Comparison of ENCODE assay signal across 12 cellular contexts in genomic region chr10:93718937-93719725, GRCh38. TPM values are rescaled to one million over a fixed set of nuclear protein-coding genes. Genes with fewer than 3 reads are reported as not detected.
DNase-seq lines count a peak whose midpoint lies in the region; ATAC-seq, FAIRE-seq and TF ChIP-seq lines count a peak whose summit lies in the region.
"Had no signal": no experiment of that assay in that cellular context is flagged by ENCODE, and none has a peak within 500 bp of the region (broad histone marks: within the 10 kb centered on the region; RNA-seq: fewer than 3 reads in every experiment).

No MANE protein-coding gene starts in this region.

- no TSS peak for BruUV-seq in GM12878 (replicated peaks; lab: Mats Ljungman, UMichigan)

- POLR2A ChIA-PET in GM10248 (lab: Yijun Ruan, JAX) (no interaction called here), GM12878 (lab: Charles Lee) (interaction anchor here (0.6 to 1.2 kb wide), 3 partner anchors 12 to 818 kb away, joined by 3 to 6 read pairs (median 3); no protein-coding TSS in a partner anchor)

- H2AFZ ChIP-seq in GM12878 (ENCODE audit: control insufficient read depth, low read depth, low read length), result no peak overlapping the region

- peak; percentile 96 for FAIRE-seq in GM12878 (lab: Jason Lieb, UNC)
- no peak for FAIRE-seq in kidney (lab: Jason Lieb, UNC)

- no peak overlapping the region for H3K4me3 ChIP-seq in GM12878
- H3K4me3 ChIP-seq in esophagus squamous epithelium, result no peak overlapping the region
- no peak overlapping the region for H3K4me3 ChIP-seq in kidney (ENCODE audit: low read length in 2 of 2)
- H3K4me3 ChIP-seq: colonic mucosa, SK-N-MC had no signal

- no peak for TF ChIP-seq RAD21 in GM12878 (IDR thresholded peaks at IDR 0.05; ENCODE audit: insufficient read depth, low read depth, low read length)

- in situ Hi-C loops in GM12878 (cut with MboI), result no loop called here

- ATAC-seq in GM21381 (IDR thresholded peaks at IDR 0.05; ENCODE audit: unreplicated experiment) (peak; percentile 56), HG03378 (IDR thresholded peaks at IDR 0.05; ENCODE audit: unreplicated experiment) (peak; percentile 43), GM12878 (peak; percentile 67)

- no peak overlapping the region for H3K27ac ChIP-seq in GM12878 (ENCODE audit: control insufficient read depth, insufficient read depth)
- H3K27ac ChIP-seq in esophagus squamous epithelium, result no peak overlapping the region
- H3K27ac ChIP-seq in kidney (ENCODE audit: low read depth in 2 of 2, low read length in 2 of 2), result no peak overlapping the region
- H3K27ac ChIP-seq: colonic mucosa, SK-N-MC had no signal

- H3K27me3 ChIP-seq in GM12878 (replicated peaks in 1 of 2; ENCODE audit: control insufficient read depth in 2 of 2, insufficient read depth in 2 of 2, low read length in 1 of 2), result no peaks in the 10 kb centered on the region
- peaks cover 0 to 16% (median 0%) of the 10 kb centered on the region in 4 donors for H3K27me3 ChIP-seq in esophagus squamous epithelium
- H3K27me3 ChIP-seq: colonic mucosa had no signal

- intact Hi-C loops in GM12878 (cut with micrococcal nuclease; ENCODE audit: unreplicated experiment), result no loop called here
- intact Hi-C loops in esophagus squamous epithelium (cut with DNase I), result no loop called here
- intact Hi-C loops in kidney (cut with DNase I), result no loop called here

- CTCF ChIA-PET in GM10248 (lab: Yijun Ruan, JAX) (interaction anchor here (1.2 to 1.6 kb wide), 5 partner anchors 11 to 198 kb away, joined by 3 to 8 read pairs (median 5); partner anchors contain the start of gene FRA10AC1), GM12878 (lab: Yijun Ruan, JAX) (interaction anchor here (0.8 to 1.8 kb wide), 4 partner anchors 14 to 202 kb away, joined by 3 to 16 read pairs (median 4); partner anchors contain the start of gene FRA10AC1)

- TF ChIP-seq POLR2A in GM12878 (IDR thresholded peaks at IDR 0.05; ENCODE audit: low read depth, low read length) (no peak), esophagus squamous epithelium (IDR thresholded peaks at IDR 0.05) (no peak)

- H3K4me2 ChIP-seq in GM12878 (ENCODE audit: control insufficient read depth, insufficient read depth), result peak overlapping the region; percentile 7

- SMC1A ChIA-PET in GM12878 (lab: Charles Lee; ENCODE audit: uncharacterized antibody, unreplicated experiment), result interaction anchor here (0.8 to 5.1 kb wide), 7 partner anchors 12 to 97 kb away, joined by 3 to 24 read pairs (median 4); partner anchors contain the start of gene FRA10AC1

- H4K20me1 ChIP-seq in GM12878 (ENCODE audit: control insufficient read depth, insufficient read depth), result no peaks in the 10 kb centered on the region

- H3K4me1 ChIP-seq in GM12878 (ENCODE audit: control insufficient read depth, insufficient read depth, low read length) (peaks cover 30% of the 10 kb centered on the region), esophagus squamous epithelium (no peaks in the 10 kb centered on the region), kidney (ENCODE audit: control insufficient read depth in 1 of 2, insufficient read depth in 1 of 2, low read depth in 1 of 2, low read length in 2 of 2) (no peaks in the 10 kb centered on the region)
- H3K4me1 ChIP-seq: colonic mucosa had no signal

- H3K9me3 ChIP-seq in GM12878 (replicated peaks; ENCODE audit: control insufficient read depth, insufficient read depth, low read length) (no peaks in the 10 kb centered on the region), esophagus squamous epithelium (no peaks in the 10 kb centered on the region), kidney (ENCODE audit: control insufficient read depth in 1 of 2, low read length in 2 of 2) (no peaks in the 10 kb centered on the region)
- H3K9me3 ChIP-seq: colonic mucosa had no signal

- TF ChIP-seq EP300 in GM12878 (IDR thresholded peaks at IDR 0.05; ENCODE audit: borderline replicate concordance in 1 of 2, control insufficient read depth in 1 of 2, low read depth in 2 of 2, low read length in 2 of 2), result no peak

- DNase-seq in GM10248 (ENCODE audit: extremely low spot score), result peak; percentile 40
- DNase-seq in GM12878 (ENCODE audit: low read depth, low spot score), result no peak
- no peak for DNase-seq in NK-92 (lab: John Stamatoyannopoulos, UW; ENCODE audit: unreplicated experiment)
- no peak for DNase-seq in esophagus squamous epithelium (lab: John Stamatoyannopoulos, UW)
- DNase-seq in activated CD4-positive, CD25-positive, alpha-beta regulatory T cell treated with anti-CD3 and anti-CD28 coated beads, Interleukin-2, amount 50 U/mL, for 72 hours, result no peak
- no peak for DNase-seq in kidney
- DNase-seq: activated T-cell treated with anti-CD3 and anti-CD28 coated beads, Interleukin-2, amount 50 U/mL, for 24 hours; colonic mucosa; GOT3 had no signal

- no peak for TF ChIP-seq CTCF in GM10248 (IDR thresholded peaks at IDR 0.05; ENCODE audit: control extremely low read depth, extremely low read depth, low read depth, missing control alignments)
- no peak for TF ChIP-seq CTCF in GM12878 (IDR thresholded peaks at IDR 0.05 in 2 of 3, conservative IDR thresholded peaks at IDR 0.05 in 1 of 3; ENCODE audit: control insufficient read depth in 2 of 3, extremely low read depth in 1 of 3, insufficient read depth in 1 of 3, low read depth in 3 of 3, low read length in 3 of 3)
- TF ChIP-seq CTCF in esophagus squamous epithelium (IDR thresholded peaks at IDR 0.05), result no peak
- no peak for TF ChIP-seq CTCF in kidney (IDR thresholded peaks at IDR 0.05; ENCODE audit: borderline replicate concordance, extremely low read depth, insufficient read depth)

- 19% methylated on average over 8 of the region's 8 CpGs for WGBS in GM12878 (ENCODE audit: insufficient coverage, insufficient replicate concordance, low lambda C conversion rate, missing lambda C conversion rate)
- WGBS in esophagus squamous epithelium, 2 donors, result 54 to 56% methylated on average over 7 to 8 of the region's 8 CpGs

- H3K79me2 ChIP-seq in GM12878 (ENCODE audit: control insufficient read depth, insufficient read depth, low read length), result no peaks in the 10 kb centered on the region

- H3K36me3 ChIP-seq in GM12878 (ENCODE audit: control insufficient read depth in 2 of 2, insufficient read depth in 2 of 2, low read length in 1 of 2) (no peaks in the 10 kb centered on the region), esophagus squamous epithelium (no peaks in the 10 kb centered on the region), kidney (ENCODE audit: control insufficient read depth in 1 of 2, insufficient read depth in 2 of 2, low read length in 2 of 2) (no peaks in the 10 kb centered on the region)
- H3K36me3 ChIP-seq: colonic mucosa had no signal

- RAD21 ChIA-PET in GM12878 (lab: Charles Lee; ENCODE audit: unreplicated experiment), result interaction anchor here (1.3 to 2.6 kb wide), 2 partner anchors 17 to 24 kb away, joined by 6 to 15 read pairs; partner anchors contain the start of gene FRA10AC1

- no peak overlapping the region for H3K9ac ChIP-seq in GM12878 (ENCODE audit: control insufficient read depth, insufficient read depth, low read length)
- H3K9ac ChIP-seq in kidney (ENCODE audit: low read length in 2 of 2), result no peak overlapping the region

RNA-seq across cellular contexts. Expression of gene FRA10AC1, which starts 16.7 kb away (rescaled TPM):
- total RNA-seq in GM12878 (2013; cell fraction: nucleolus; rRNA removed), result 120 and 179 TPM in 2 replicates
- total RNA-seq in GM12878 (2014; rRNA removed) (8.5 and 8.9 TPM in 2 replicates), GM12878 (2014; rRNA removed; fragmentation: Illumina TruSeq; extraction: Trizol) (9.8 and 11.0 TPM in 2 replicates), GM12878 (2021) (7.3 and 9.7 TPM in 2 replicates), esophagus squamous epithelium (10 to 100 TPM in 1 of 4 donors, 1 to 10 TPM in 3; 5.0 to 12.0 (median 5.9) TPM), kidney (15.6 TPM)
- polyA plus RNA-seq in GM12878 (2011; ENCODE audit: low read depth), result 3.8 TPM
- polyA plus RNA-seq in GM12878 (2011; rRNA removed) (18.1 and 33.3 TPM in 2 replicates), GM12878 (2014; fragmentation: Illumina TruSeq; extraction: Trizol) (13.3 and 20.6 TPM in 2 replicates), GM12878 (2014; fragmentation: Nextera tagmentation; extraction: Ambion mirVana) (10 to 100 TPM in 1 of 2 experiments, 1 to 10 TPM in 1; 5.3 to 10.8 TPM), GM12878 (2014; rRNA removed) (6.6 and 10.0 TPM in 2 replicates), GM12878 (2016; fragmentation: Nextera tagmentation; extraction: Ambion mirVana) (10 to 100 TPM in 1 of 2 experiments, 1 to 10 TPM in 1; 9.8 to 11.0 TPM), kidney (ENCODE audit: insufficient read depth, low read depth, low replicate concordance) (18.9 TPM)
- 2.0 and 10.9 TPM in 2 replicates for polyA plus RNA-seq in GM12878 (2011; cell fraction: cytosol; rRNA removed)
- 20.2 and 26.3 TPM in 2 replicates for polyA plus RNA-seq in GM12878 (2011; cell fraction: nucleus; rRNA removed)
- 11.8 and 15.9 TPM in 2 replicates for polyA plus RNA-seq in GM12878 (2012)
- 8.3 and 8.4 TPM in 2 replicates for polyA minus RNA-seq in GM12878 (2011; rRNA and poly(A)+ RNA removed)
- 2.8 and 3.1 TPM in 2 replicates for polyA minus RNA-seq in GM12878 (2011; cell fraction: cytosol; rRNA and poly(A)+ RNA removed)
- 21.9 and 34.9 TPM in 2 replicates for polyA minus RNA-seq in GM12878 (2011; cell fraction: nucleus; rRNA and poly(A)+ RNA removed)

RNA-seq across cellular contexts. Expression of gene LGI1, which starts 38.6 kb away (rescaled TPM):
- total RNA-seq in GM12878 (2013; cell fraction: nucleolus; rRNA removed), result not detected in 2 replicates
- total RNA-seq in GM12878 (2014; rRNA removed) (not detected in 2 replicates), GM12878 (2014; rRNA removed; fragmentation: Illumina TruSeq; extraction: Trizol) (not detected in 2 replicates), GM12878 (2021) (not detected in 2 replicates), esophagus squamous epithelium (1 to 10 TPM in 1 of 4 donors, under 1 TPM in 1, not detected in 2; 0.41 to 2.9 TPM), kidney (not detected)
- not detected for polyA plus RNA-seq in GM12878 (2011; ENCODE audit: low read depth)
- polyA plus RNA-seq in GM12878 (2011; rRNA removed) (0.04 TPM in 1 of 2 replicates, not detected in the other), GM12878 (2014; fragmentation: Illumina TruSeq; extraction: Trizol) (not detected in 2 replicates), GM12878 (2014; fragmentation: Nextera tagmentation; extraction: Ambion mirVana) (not detected), GM12878 (2014; rRNA removed) (not detected in 2 replicates), GM12878 (2016; fragmentation: Nextera tagmentation; extraction: Ambion mirVana) (not detected), kidney (ENCODE audit: insufficient read depth, low read depth, low replicate concordance) (not detected)
- polyA plus RNA-seq in GM12878 (2011; cell fraction: cytosol; rRNA removed), result 0.16 TPM in 1 of 2 replicates, not detected in the other
- polyA plus RNA-seq in GM12878 (2011; cell fraction: nucleus; rRNA removed), result not detected in 2 replicates
- 0.06 TPM in 1 of 2 replicates, not detected in the other for polyA plus RNA-seq in GM12878 (2012)
- not detected in 2 replicates for polyA minus RNA-seq in GM12878 (2011; rRNA and poly(A)+ RNA removed)
- not detected in 2 replicates for polyA minus RNA-seq in GM12878 (2011; cell fraction: cytosol; rRNA and poly(A)+ RNA removed)
- not detected in 2 replicates for polyA minus RNA-seq in GM12878 (2011; cell fraction: nucleus; rRNA and poly(A)+ RNA removed)
